26 cellular contexts compared by ENCODE assay signal in genomic region chr10:124028700-124029487, GRCh38.
DNase-seq lines count a peak whose midpoint lies in the region; ATAC-seq, FAIRE-seq and TF ChIP-seq lines count a peak whose summit lies in the region.
"Had no signal": no experiment of that assay in that cellular context is flagged by ENCODE, and none has a peak within 500 bp of the region (broad histone marks: within the 10 kb centered on the region; RNA-seq: fewer than 3 reads in every experiment).

No MANE protein-coding gene starts in this region.

- H3K36me3 Mint-ChIP-seq in T-helper 17 cell (ENCODE audit: low read depth): no peaks in the 10 kb centered on the region
- H3K36me3 Mint-ChIP-seq in stimulated activated naive B cell treated with anti-CD40 and anti-IgM and Interleukin-4, amounts not matched to agents 10 μg/mL and 1 μg/mL and 100 μg/mL, for 72 hours: peaks cover 5 to 22% of the 10 kb centered on the region in 2 donors
- H3K36me3 Mint-ChIP-seq in activated CD4-positive, alpha-beta memory T cell treated with anti-CD3 and anti-CD28 coated beads for 36 hours: no peaks in the 10 kb centered on the region

- H3K79me2 ChIP-seq in HepG2 (ENCODE audit: insufficient read depth, low read length): no peaks in the 10 kb centered on the region

- no peak overlapping the region for H3K9ac ChIP-seq in HepG2 (ENCODE audit: insufficient read depth, low read depth, low read length)

- 0 out of 4 replicates have a peak, but pooled peaks of 1 of the 2 experiments have one; percentile 6 for TF ChIP-seq POLR2A in HepG2 (IDR thresholded peaks at IDR 0.05; ENCODE audit: insufficient read depth in 1 of 2, low read depth in 2 of 2, low read length in 2 of 2)

- no peak overlapping the region for H2AFZ ChIP-seq in HepG2 (ENCODE audit: low read length)
- H2AFZ ChIP-seq: GM23338 had no signal

- no peak overlapping the region for H3K27ac Mint-ChIP-seq in T-helper 17 cell
- peak overlapping the region; percentile 51 for H3K27ac Mint-ChIP-seq in stimulated activated naive B cell treated with anti-CD40 and anti-IgM and Interleukin-4, amounts not matched to agents 10 μg/mL and 1 μg/mL and 100 μg/mL, for 72 hours
- no peak overlapping the region for H3K27ac Mint-ChIP-seq in activated CD4-positive, alpha-beta memory T cell treated with anti-CD3 and anti-CD28 coated beads for 36 hours
- H3K27ac Mint-ChIP-seq: CD4-positive, alpha-beta T cell; GM23338; HFFc6 had no signal

- H3K9me3 ChIP-seq in T-helper 17 cell (ENCODE audit: control insufficient read depth, low read length, poor library complexity, severe bottlenecking): no peaks in the 10 kb centered on the region
- H3K9me3 ChIP-seq in HepG2 (ENCODE audit: low read length): no peaks in the 10 kb centered on the region
- H3K9me3 ChIP-seq in neutrophil: no peaks in the 10 kb centered on the region
- H3K9me3 ChIP-seq: A549; BE2C; BLaER1 treated with 17β-estradiol and CSF1 and Interleukin-3, amounts not matched to agents 10 nM and 100 nM had no signal

- TF ChIP-seq CTCF in HepG2 (CRISPR knock-in tag; IDR thresholded peaks at IDR 0.05) (no peak), neutrophil (IDR thresholded peaks at IDR 0.05) (no peak)

- CTCF ChIA-PET in HepG2 (lab: Yijun Ruan, JAX; ENCODE audit: low intra/inter-chr PET ratio, low total read pairs): no interaction called here
- CTCF ChIA-PET in activated CD4-positive, alpha-beta memory T cell treated with anti-CD3 and anti-CD28 coated beads for 36 hours (lab: Charles Lee): no interaction called here

- no peak overlapping the region for H3K27ac ChIP-seq in HepG2 (ENCODE audit: extremely low read length, insufficient read depth, low read length)
- H3K27ac ChIP-seq in neutrophil: peak overlapping the region; percentile 52
- H3K27ac ChIP-seq: A549 had no signal

- 98% methylated on average over 9 of the region's 14 CpGs for WGBS in HepG2 (ENCODE audit: low lambda C conversion rate)

- peaks cover 31% of the 10 kb centered on the region for H3K4me1 ChIP-seq in HepG2 (ENCODE audit: insufficient read depth, low read length)
- H3K4me1 ChIP-seq in neutrophil (ENCODE audit: control insufficient read depth in 1 of 2, insufficient read depth in 1 of 2, low read depth in 1 of 2, low read length in 1 of 2): peaks cover 22 to 24% of the 10 kb centered on the region in 2 experiments
- H3K4me1 ChIP-seq: A549, BE2C had no signal

- H3K27me3 Mint-ChIP-seq in T-helper 17 cell: peaks cover 40% of the 10 kb centered on the region
- no peaks in the 10 kb centered on the region for H3K27me3 Mint-ChIP-seq in stimulated activated naive B cell treated with anti-CD40 and anti-IgM and Interleukin-4, amounts not matched to agents 10 μg/mL and 1 μg/mL and 100 μg/mL, for 72 hours
- peaks cover 9% of the 10 kb centered on the region for H3K27me3 Mint-ChIP-seq in activated CD4-positive, alpha-beta memory T cell treated with anti-CD3 and anti-CD28 coated beads for 36 hours
- H3K27me3 Mint-ChIP-seq: CD4-positive, alpha-beta T cell had no signal

- in situ Hi-C loops in HepG2 (cut with HindIII; ENCODE audit: extremely low pct_ligation_motif_present, low pct_unique_long_range_greater_than_20kb): no loop called here

- H3K4me1 Mint-ChIP-seq in T-helper 17 cell: no peaks in the 10 kb centered on the region
- H3K4me1 Mint-ChIP-seq in stimulated activated naive B cell treated with anti-CD40 and anti-IgM and Interleukin-4, amounts not matched to agents 10 μg/mL and 1 μg/mL and 100 μg/mL, for 72 hours: peaks cover 15 to 22% of the 10 kb centered on the region in 2 donors
- no peaks in the 10 kb centered on the region for H3K4me1 Mint-ChIP-seq in activated CD4-positive, alpha-beta memory T cell treated with anti-CD3 and anti-CD28 coated beads for 36 hours (ENCODE audit: low read depth)

- DNase-seq in T-helper 17 cell (no peak), HepG2 (ENCODE audit: low spot score) (no peak), RPMI8226 (no peak), NCI-H2081 treated with DMSO at 0.1 percent for 48 hours (lab: John Stamatoyannopoulos, UW) (no peak)
- no peak for DNase-seq in stimulated activated naive B cell treated with anti-CD40 and anti-IgM and Interleukin-4, amounts not matched to agents 10 μg/mL and 1 μg/mL and 100 μg/mL, for 72 hours
- DNase-seq in activated CD4-positive, alpha-beta memory T cell treated with anti-CD3 and anti-CD28 coated beads for 36 hours: no peak
- DNase-seq: 8988T; ACHN; AML-193; BE2C; Calu3; CD4-positive, alpha-beta T cell; COR-L47; DMS53; DMS79 treated with DMSO at 0.1 percent for 48 hours; GF-D8; H9; HFFc6 had no signal

- no peak for ATAC-seq in T-helper 17 cell
- ATAC-seq in HepG2: peak; percentile 27; the same call in 1 of the 3 replicates
- ATAC-seq in stimulated activated naive B cell treated with anti-CD40 and anti-IgM and Interleukin-4, amounts not matched to agents 10 μg/mL and 1 μg/mL and 100 μg/mL, for 72 hours (replicated peaks): no peak
- ATAC-seq in GM18909 (IDR thresholded peaks at IDR 0.05; ENCODE audit: poor library complexity, unreplicated experiment): no peak
- ATAC-seq: A549, GM23338 had no signal

- peaks cover 37 to 66% of the 10 kb centered on the region in 2 experiments for H3K36me3 ChIP-seq in HepG2 (replicated peaks in 1 of 2; ENCODE audit: control insufficient read depth in 1 of 2, insufficient read depth in 2 of 2, low read length in 2 of 2)
- peaks cover 99% of the 10 kb centered on the region for H3K36me3 ChIP-seq in neutrophil
- H3K36me3 ChIP-seq: BE2C had no signal

- peak overlapping the region; percentile 25 for H3K4me3 Mint-ChIP-seq in T-helper 17 cell
- no peak overlapping the region for H3K4me3 Mint-ChIP-seq in stimulated activated naive B cell treated with anti-CD40 and anti-IgM and Interleukin-4, amounts not matched to agents 10 μg/mL and 1 μg/mL and 100 μg/mL, for 72 hours
- no peak overlapping the region for H3K4me3 Mint-ChIP-seq in activated CD4-positive, alpha-beta memory T cell treated with anti-CD3 and anti-CD28 coated beads for 36 hours
- H3K4me3 Mint-ChIP-seq: CD14-positive monocyte; CD4-positive, alpha-beta T cell; GM23338; H9; HFFc6 had no signal

- no peaks in the 10 kb centered on the region for H3K27me3 ChIP-seq in HepG2 (ENCODE audit: control insufficient read depth in 1 of 2, insufficient read depth in 2 of 2, low read length in 2 of 2)
- H3K27me3 ChIP-seq in neutrophil: no peaks in the 10 kb centered on the region
- H3K27me3 ChIP-seq: BE2C; BLaER1 treated with 17β-estradiol and CSF1 and Interleukin-3, amounts not matched to agents 10 nM and 100 nM had no signal

- no peak for FAIRE-seq in HepG2 (lab: Jason Lieb, UNC)
- FAIRE-seq: A549, GM12891, GM18507 had no signal

- no peak overlapping the region for H3K4me2 ChIP-seq in HepG2 (ENCODE audit: low read depth, low read length)
- H3K4me2 ChIP-seq: A549; BLaER1 treated with 17β-estradiol and CSF1 and Interleukin-3, amounts not matched to agents 10 nM and 100 nM; GM23338 had no signal

- intact Hi-C loops in HepG2 (cut with micrococcal nuclease; ENCODE audit: unreplicated experiment): loop anchor here (10.0 kb wide), 1 partner anchor 126 kb away; no protein-coding TSS in a partner anchor
- intact Hi-C loops in activated CD4-positive, alpha-beta memory T cell treated with anti-CD3 and anti-CD28 coated beads for 36 hours (cut with micrococcal nuclease): no loop called here

- TF ChIP-seq EP300 in HepG2 (IDR thresholded peaks at IDR 0.05; ENCODE audit: low read depth in 2 of 2, low read length in 2 of 2) (no peak), HepG2 (CRISPR knock-in tag; IDR thresholded peaks at IDR 0.05; ENCODE audit: borderline replicate concordance) (no peak)

- H3K4me3 ChIP-seq in HepG2 (replicated peaks in 1 of 3; ENCODE audit: insufficient read depth in 1 of 3, low read depth in 2 of 3, low read length in 3 of 3) (no peak overlapping the region), neutrophil (ENCODE audit: low read depth in 1 of 2, low read length in 1 of 2) (no peak overlapping the region)
- H3K4me3 ChIP-seq: A549; BLaER1 treated with 17β-estradiol and CSF1 and Interleukin-3, amounts not matched to agents 10 nM and 100 nM; GM23338 had no signal

- POLR2A ChIA-PET in HepG2 (lab: Yijun Ruan, JAX): no interaction called here
- POLR2A ChIA-PET in activated CD4-positive, alpha-beta memory T cell treated with anti-CD3 and anti-CD28 coated beads for 36 hours (lab: Charles Lee): no interaction called here

- no peaks in the 10 kb centered on the region for H3K9me3 Mint-ChIP-seq in stimulated activated naive B cell treated with anti-CD40 and anti-IgM and Interleukin-4, amounts not matched to agents 10 μg/mL and 1 μg/mL and 100 μg/mL, for 72 hours
- H3K9me3 Mint-ChIP-seq in activated CD4-positive, alpha-beta memory T cell treated with anti-CD3 and anti-CD28 coated beads for 36 hours: no peaks in the 10 kb centered on the region
- H3K9me3 Mint-ChIP-seq: CD4-positive, alpha-beta T cell; GM23338; H9; HFFc6 had no signal

- TF ChIP-seq RAD21 in HepG2 (CRISPR knock-in tag; IDR thresholded peaks at IDR 0.05): no peak

- peaks cover 5% of the 10 kb centered on the region; the same call in 1 of the 2 replicates for H4K20me1 ChIP-seq in HepG2 (ENCODE audit: insufficient read depth, low read length)

- BruUV-seq in HepG2 (replicated peaks; lab: Mats Ljungman, UMichigan): no TSS peak

TF ChIP-seq in HepG2, 621 proteins besides CTCF, POLR2A, EP300 and RAD21:
- TF ChIP-seq ZNF337 (CRISPR knock-in tag; IDR thresholded peaks at IDR 0.05; ENCODE audit: borderline replicate concordance, low read depth) (no peak), EEA1 (CRISPR knock-in tag; IDR thresholded peaks at IDR 0.05; ENCODE audit: borderline replicate concordance) (no peak), ESRRA (CRISPR knock-in tag; IDR thresholded peaks at IDR 0.05; ENCODE audit: low read depth) (peak; percentile 45; the same call in 1 of the 2 replicates), TFAP4 (IDR thresholded peaks at IDR 0.05; ENCODE audit: borderline replicate concordance, low read depth) (peak; percentile 71; the same call in 1 of the 2 replicates)
